In genomic region chr13:113393572-113394503, GRCh38 we compare ENCODE assay signal across 8 cellular contexts. TPM values are rescaled to one million over a fixed set of nuclear protein-coding genes. Genes with fewer than 3 reads are reported as not detected.
DNase-seq lines count a peak whose midpoint lies in the region; ATAC-seq and TF ChIP-seq lines count a peak whose summit lies in the region.

No MANE protein-coding gene starts in this region.

- intact Hi-C loops in IMR-90 (cut with micrococcal nuclease), result loop anchor here (1.0 kb wide), 2 partner anchors 119 to 359 kb away; no protein-coding TSS in a partner anchor
- intact Hi-C loops in activated T-helper 2 cell treated with anti-CD3 and anti-CD28 coated beads, Interferon-gamma antibody, Interleukin-2, Interleukin-4, amounts not matched to agents 10 μg/mL and 5 μg/mL and 100 μg/mL, durations not matched to agents 14 hours and 24 hours and 36 hours (cut with micrococcal nuclease), result loop anchor here (1.0 to 2.0 kb wide), 3 partner anchors 97 to 452 kb away; partner anchors contain the start of gene LAMP1

- H3K27ac ChIP-seq in IMR-90 (ENCODE audit: insufficient read depth, low read length) (peak overlapping the region; percentile 73), RWPE1 (peak overlapping the region; percentile 53), neural progenitor cell (no peak overlapping the region), stomach smooth muscle (ENCODE audit: low read length) (no peak overlapping the region)

- in situ Hi-C loops in IMR-90 (cut with MboI; ENCODE audit: low sequenced_read_pairs), result loop anchor here (25.0 kb wide), 1 partner anchor 457 kb away; no protein-coding TSS in a partner anchor

- no peaks in the 10 kb centered on the region for H4K20me1 ChIP-seq in IMR-90 (ENCODE audit: insufficient read depth, low read length)
- no peaks in the 10 kb centered on the region for H4K20me1 ChIP-seq in neural progenitor cell (ENCODE audit: low read depth)

- H3K4me3 ChIP-seq in IMR-90 (ENCODE audit: insufficient read depth, low read depth, low read length) (peak overlapping the region; percentile 89), foreskin fibroblast (ENCODE audit: low read depth in 1 of 2, low read length in 2 of 2) (peak overlapping the region; percentile 48 to 85), neural progenitor cell (peak overlapping the region; percentile 53), stomach smooth muscle (ENCODE audit: low read length in 2 of 2) (peak overlapping the region; percentile 69 to 90)

- peak; percentile 88 for TF ChIP-seq RAD21 in IMR-90 (IDR thresholded peaks at IDR 0.05; ENCODE audit: low read length)

- ATAC-seq in GM21529 (IDR thresholded peaks at IDR 0.05; ENCODE audit: unreplicated experiment), result peak; percentile 96
- peak; percentile 97 for ATAC-seq in IMR-90 (ENCODE audit: low read depth)

- BruUV-seq in IMR-90 (replicated peaks; lab: Mats Ljungman, UMichigan), result no TSS peak

- peaks cover 3% of the 10 kb centered on the region for H3K9me3 Mint-ChIP-seq in activated T-helper 2 cell treated with anti-CD3 and anti-CD28 coated beads, Interferon-gamma antibody, Interleukin-2, Interleukin-4, amounts not matched to agents 10 μg/mL and 5 μg/mL and 100 μg/mL, durations not matched to agents 14 hours and 24 hours and 36 hours
- H3K9me3 Mint-ChIP-seq in neural progenitor cell, result peaks cover 11% of the 10 kb centered on the region

- H3K36me3 ChIP-seq in IMR-90 (ENCODE audit: control insufficient read depth, insufficient read depth, low read length) (no peaks in the 10 kb centered on the region), neural progenitor cell (no peaks in the 10 kb centered on the region), stomach smooth muscle (ENCODE audit: control insufficient read depth in 2 of 2, insufficient read depth in 2 of 2, low read length in 2 of 2) (no peaks in the 10 kb centered on the region)

- peak overlapping the region; percentile 88 for H3K9ac ChIP-seq in IMR-90 (ENCODE audit: low read depth, low read length)
- H3K9ac ChIP-seq in neural progenitor cell, result peak overlapping the region; percentile 47
- H3K9ac ChIP-seq in stomach smooth muscle (ENCODE audit: low read length in 2 of 2), result peak overlapping the region; percentile 44 to 74

- POLR2A ChIA-PET in IMR-90 (lab: Charles Lee; ENCODE audit: unreplicated experiment) (no interaction called here), RWPE1 (lab: Yijun Ruan, JAX; ENCODE audit: low non-redundant PET) (no interaction called here)

- no peaks in the 10 kb centered on the region for H3K9me3 ChIP-seq in IMR-90 (ENCODE audit: control insufficient read depth, insufficient read depth, low read length)
- H3K9me3 ChIP-seq in neural progenitor cell (ENCODE audit: low read depth), result peaks cover 4% of the 10 kb centered on the region
- H3K9me3 ChIP-seq in stomach smooth muscle (ENCODE audit: control insufficient read depth in 2 of 2, low read length in 2 of 2), result no peaks in the 10 kb centered on the region

- peak overlapping the region; percentile 93 for H2AFZ ChIP-seq in IMR-90 (replicated peaks; ENCODE audit: low read length, poor library complexity)
- peak overlapping the region; percentile 69 for H2AFZ ChIP-seq in neural progenitor cell (replicated peaks)

- CTCF ChIA-PET in IMR-90 (lab: Yijun Ruan, JAX) (interaction anchor here (0.6 to 1.1 kb wide), 3 partner anchors 16 to 356 kb away, joined by 3 to 5 read pairs (median 4); no protein-coding TSS in a partner anchor), RWPE1 (lab: Yijun Ruan, JAX) (interaction anchor here (0.5 to 0.8 kb wide), 14 partner anchors 9 to 455 kb away, joined by 3 to 5 read pairs (median 3); partner anchors contain the start of gene GRTP1)

- no peak for TF ChIP-seq POLR2A in IMR-90 (IDR thresholded peaks at IDR 0.05; ENCODE audit: low read depth, low read length)

- H3K4me1 Mint-ChIP-seq in activated T-helper 2 cell treated with anti-CD3 and anti-CD28 coated beads, Interferon-gamma antibody, Interleukin-2, Interleukin-4, amounts not matched to agents 10 μg/mL and 5 μg/mL and 100 μg/mL, durations not matched to agents 14 hours and 24 hours and 36 hours (ENCODE audit: low read depth), result peaks cover 4% of the 10 kb centered on the region
- H3K4me1 Mint-ChIP-seq in neural progenitor cell, result peaks cover 15% of the 10 kb centered on the region

- H3K56ac ChIP-seq in IMR-90 (ENCODE audit: extremely low read depth, insufficient read depth, low read length), result no peak overlapping the region; the same call in 1 of the 2 replicates

- peak overlapping the region; percentile 87; the same call in 1 of the 2 replicates for H2AK5ac ChIP-seq in IMR-90 (ENCODE audit: low read depth, low read length)

- H3K23ac ChIP-seq in IMR-90 (ENCODE audit: low read depth, low read length), result peak overlapping the region; percentile 72; the same call in 1 of the 2 replicates

- H3K9me1 ChIP-seq in IMR-90 (ENCODE audit: insufficient read depth, low read length), result peaks cover 4% of the 10 kb centered on the region; the same call in 1 of the 2 replicates

- peak overlapping the region; percentile 73 for H3K4ac ChIP-seq in IMR-90 (ENCODE audit: low read depth, low read length)

- no peaks in the 10 kb centered on the region for H3K27me3 ChIP-seq in IMR-90 (ENCODE audit: control insufficient read depth, insufficient read depth, low read length)
- no peaks in the 10 kb centered on the region for H3K27me3 ChIP-seq in neural progenitor cell
- no peaks in the 10 kb centered on the region for H3K27me3 ChIP-seq in stomach smooth muscle (ENCODE audit: control insufficient read depth in 1 of 2, insufficient read depth in 2 of 2, low read length in 2 of 2)

- peaks cover 3% of the 10 kb centered on the region for H3K79me2 ChIP-seq in neural progenitor cell (ENCODE audit: low read depth)

- peak overlapping the region; percentile 74 for H2AK9ac ChIP-seq in IMR-90 (replicated peaks; ENCODE audit: low read depth, low read length, poor library complexity)

- H3K27ac Mint-ChIP-seq in activated T-helper 2 cell treated with anti-CD3 and anti-CD28 coated beads, Interferon-gamma antibody, Interleukin-2, Interleukin-4, amounts not matched to agents 10 μg/mL and 5 μg/mL and 100 μg/mL, durations not matched to agents 14 hours and 24 hours and 36 hours, result peak overlapping the region; percentile 67
- peak overlapping the region; percentile 87 for H3K27ac Mint-ChIP-seq in neural progenitor cell

- peak; percentile 85 for TF ChIP-seq CTCF in IMR-90 (conservative IDR thresholded peaks at IDR 0.05; ENCODE audit: low read depth, low read length)
- TF ChIP-seq CTCF in RWPE1 (conservative IDR thresholded peaks at IDR 0.05; ENCODE audit: low read depth), result peak; percentile 94
- peak; percentile 48 for TF ChIP-seq CTCF in foreskin fibroblast (IDR thresholded peaks at IDR 0.05; ENCODE audit: low read depth, low read length)
- TF ChIP-seq CTCF in neural progenitor cell (IDR thresholded peaks at IDR 0.05), result peak; percentile 83

- H4K91ac ChIP-seq in IMR-90 (ENCODE audit: insufficient read depth, low read depth, low read length), result peak overlapping the region; percentile 75

- H4K5ac ChIP-seq in IMR-90 (ENCODE audit: low read depth, low read length), result peak overlapping the region; percentile 87

- peaks cover 4 to 6% of the 10 kb centered on the region in 2 experiments; a peak in 3 of 4 replicates for H3K79me1 ChIP-seq in IMR-90 (ENCODE audit: low read depth in 1 of 2, low read length in 2 of 2)

- peak; percentile 83 for DNase-seq in DMS79 (lab: John Stamatoyannopoulos, UW)
- DNase-seq in IMR-90, result peak; percentile 59
- peak; percentile 78 for DNase-seq in RWPE1 (ENCODE audit: low spot score)
- peak; percentile 77 for DNase-seq in activated T-helper 2 cell treated with anti-CD3 and anti-CD28 coated beads, Interferon-gamma antibody, Interleukin-2, Interleukin-4, amounts not matched to agents 10 μg/mL and 5 μg/mL and 100 μg/mL, durations not matched to agents 14 hours and 24 hours and 36 hours (ENCODE audit: low spot score)
- peak; percentile 64 to 90 for DNase-seq in foreskin fibroblast
- DNase-seq in neural progenitor cell (ENCODE audit: low spot score), result peak; percentile 94

- peak overlapping the region; percentile 49 for H2BK5ac ChIP-seq in IMR-90 (ENCODE audit: low read depth, low read length, poor library complexity, severe bottlenecking)

- peak overlapping the region; percentile 76 for H3K18ac ChIP-seq in IMR-90 (ENCODE audit: low read depth, low read length)

- no peaks in the 10 kb centered on the region for H3K27me3 Mint-ChIP-seq in activated T-helper 2 cell treated with anti-CD3 and anti-CD28 coated beads, Interferon-gamma antibody, Interleukin-2, Interleukin-4, amounts not matched to agents 10 μg/mL and 5 μg/mL and 100 μg/mL, durations not matched to agents 14 hours and 24 hours and 36 hours (ENCODE audit: low read depth)
- H3K27me3 Mint-ChIP-seq in neural progenitor cell (ENCODE audit: insufficient read depth, low read depth), result peaks cover 12% of the 10 kb centered on the region

- 7% methylated on average over 32 of the region's 69 CpGs; no CpG with 5 or more reads in 1 of the 2 experiments for WGBS in IMR-90 (ENCODE audit: extremely low coverage in 2 of 2, insufficient read length in 1 of 2), 2 experiments

- H3K4me3 Mint-ChIP-seq in activated T-helper 2 cell treated with anti-CD3 and anti-CD28 coated beads, Interferon-gamma antibody, Interleukin-2, Interleukin-4, amounts not matched to agents 10 μg/mL and 5 μg/mL and 100 μg/mL, durations not matched to agents 14 hours and 24 hours and 36 hours (ENCODE audit: low read depth), result peak overlapping the region; percentile 84
- H3K4me3 Mint-ChIP-seq in neural progenitor cell, result peak overlapping the region; percentile 90

- H3K4me1 ChIP-seq in IMR-90 (ENCODE audit: control insufficient read depth, insufficient read depth, low read length), result peaks cover 4% of the 10 kb centered on the region; the same call in 1 of the 2 replicates
- H3K4me1 ChIP-seq in neural progenitor cell, result peaks cover 9% of the 10 kb centered on the region
- peaks cover 11% of the 10 kb centered on the region for H3K4me1 ChIP-seq in stomach smooth muscle (ENCODE audit: control insufficient read depth, insufficient read depth, low read length)

- no peaks in the 10 kb centered on the region for H3K36me3 Mint-ChIP-seq in activated T-helper 2 cell treated with anti-CD3 and anti-CD28 coated beads, Interferon-gamma antibody, Interleukin-2, Interleukin-4, amounts not matched to agents 10 μg/mL and 5 μg/mL and 100 μg/mL, durations not matched to agents 14 hours and 24 hours and 36 hours (ENCODE audit: low read depth)
- H3K36me3 Mint-ChIP-seq in neural progenitor cell, result no peaks in the 10 kb centered on the region

- H3F3A ChIP-seq in neural progenitor cell (ENCODE audit: low read depth), result peaks cover 9% of the 10 kb centered on the region

- peak overlapping the region; percentile 71 for H2BK120ac ChIP-seq in IMR-90 (ENCODE audit: low read depth, low read length)

- H2BK15ac ChIP-seq in IMR-90 (ENCODE audit: low read depth, low read length), result 0 out of 3 replicates have a peak overlapping the region, but pooled peaks have one; percentile 2

- H2BK20ac ChIP-seq in IMR-90 (ENCODE audit: low read depth, low read length), result 0 out of 2 replicates have a peak overlapping the region, but pooled peaks have one; percentile 3

- dilution Hi-C loops in IMR-90 (cut with HindIII; ENCODE audit: low sequenced_read_pairs, unreplicated experiment), result no loop called here

- H3K14ac ChIP-seq in IMR-90 (replicated peaks; ENCODE audit: low read depth, low read length), result peak overlapping the region; percentile 89

- H3K4me2 ChIP-seq in IMR-90 (ENCODE audit: low read depth, low read length) (peak overlapping the region; percentile 97), neural progenitor cell (peak overlapping the region; percentile 83)

- peak overlapping the region; percentile 96 to 97 for H4K8ac ChIP-seq in IMR-90 (ENCODE audit: low read depth in 2 of 2, low read length in 2 of 2)

RNA-seq across cellular contexts. Expression of gene GRTP1, which starts 29.9 kb away (rescaled TPM):
- 0.83 and 0.90 TPM in 2 replicates for total RNA-seq in IMR-90 (2012; rRNA removed)
- polyA plus RNA-seq in IMR-90 (2012; rRNA removed), result 1.4 and 1.7 TPM in 2 replicates
- 1.8 TPM in 2 replicates for polyA plus RNA-seq in IMR-90 (2012; cell fraction: cytosol; rRNA removed)
- 3.1 and 3.7 TPM in 2 replicates for polyA plus RNA-seq in IMR-90 (2012; cell fraction: nucleus; rRNA removed; ENCODE audit: low replicate concordance)
- total RNA-seq in activated T-helper 2 cell treated with anti-CD3 and anti-CD28 coated beads, Interferon-gamma antibody, Interleukin-2, Interleukin-4, amounts not matched to agents 10 μg/mL and 5 μg/mL and 100 μg/mL, durations not matched to agents 14 hours and 24 hours and 36 hours, result not detected in 2 replicates
- 14.8 and 19.3 TPM in 2 replicates for total RNA-seq in neural progenitor cell (ENCODE audit: low replicate concordance)

RNA-seq across cellular contexts. Expression of gene ADPRHL1, which starts 59.5 kb away (rescaled TPM):
- total RNA-seq in IMR-90 (2012; rRNA removed) (0.28 and 0.36 TPM in 2 replicates), neural progenitor cell (ENCODE audit: low replicate concordance) (0.22 and 0.43 TPM in 2 replicates)
- polyA plus RNA-seq in IMR-90 (2012; rRNA removed), result 0.67 and 0.69 TPM in 2 replicates
- 0.65 and 0.70 TPM in 2 replicates for polyA plus RNA-seq in IMR-90 (2012; cell fraction: cytosol; rRNA removed)
- polyA plus RNA-seq in IMR-90 (2012; cell fraction: nucleus; rRNA removed; ENCODE audit: low replicate concordance), result 3.2 and 4.4 TPM in 2 replicates
- total RNA-seq in activated T-helper 2 cell treated with anti-CD3 and anti-CD28 coated beads, Interferon-gamma antibody, Interleukin-2, Interleukin-4, amounts not matched to agents 10 μg/mL and 5 μg/mL and 100 μg/mL, durations not matched to agents 14 hours and 24 hours and 36 hours, result 0.64 TPM in 2 replicates

Comparison
In these comparisons a context has a peak if more than half of its experiments do, and no peak if none do; other contexts are left out.
1. H3K27ac ChIP-seq: peak in IMR-90 (single experiment) and RWPE1 (single experiment); none in neural progenitor cell (single experiment) and stomach smooth muscle (single experiment).
2. Peak in every context shown above with its lines, with median percentiles within 50 percentile points of each other: DNase-seq, H3K4me3 ChIP-seq, H3K9ac ChIP-seq and CTCF ChIP-seq.